26 cellular contexts compared by ENCODE assay signal in the genomic region with DNA sequence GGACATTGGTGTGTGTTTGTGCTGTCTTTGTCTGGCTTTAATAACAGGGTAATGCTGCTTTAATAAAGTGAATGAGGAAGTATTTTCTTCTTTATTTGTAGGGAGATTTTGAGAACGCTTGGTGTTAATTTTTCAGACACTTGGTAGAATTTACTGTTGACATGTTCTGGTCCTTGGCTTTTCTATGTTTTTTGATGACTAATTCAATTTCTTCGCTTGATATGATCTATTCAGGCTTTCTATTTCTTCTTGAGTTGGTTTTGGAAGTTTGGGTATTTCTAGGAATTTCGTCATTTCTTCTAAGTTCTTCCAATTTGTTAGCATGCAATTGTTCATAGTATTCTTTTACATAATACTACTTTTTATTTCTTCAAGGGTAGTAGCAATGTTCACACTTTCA.
"Had no signal": no experiment of that assay in that cellular context is flagged by ENCODE, and none has a peak within 500 bp of the region (broad histone marks: within the 10 kb centered on the region; RNA-seq: fewer than 3 reads in every experiment).

No MANE protein-coding gene starts in this region.

- H3K4me1 ChIP-seq: stomach, suprapubic skin, testis, thyroid gland, tibial artery, tibial nerve, transverse colon, upper lobe of left lung, upper lobe of right lung, uterus, vagina had no signal

- H3K4me3 ChIP-seq: stomach, suprapubic skin, testis, thoracic aorta, thyroid gland, tibial artery, tibial nerve, transverse colon, upper lobe of left lung, upper lobe of right lung, uterus, vagina had no signal

- DNase-seq: stimulated activated CD4-positive, alpha-beta T cell treated with anti-CD3 and anti-CD28 coated beads, Interleukin-2, amount 100 ng/mL, for 48 hours; stimulated activated CD4-positive, alpha-beta T cell treated with anti-CD3 and anti-CD28 coated beads, Interleukin-4, amount 100 ng/mL, for 1 hour; stimulated activated CD4-positive, alpha-beta T cell treated with anti-CD3 and anti-CD28 coated beads, Interleukin-4, amount 100 ng/mL, for 24 hours; stimulated activated CD4-positive, alpha-beta T cell treated with anti-CD3 and anti-CD28 coated beads, Interleukin-4, amount 100 ng/mL, for 4 hours; stimulated activated CD8-positive, alpha-beta memory T cell treated with anti-CD3 and anti-CD28 coated beads, Interleukin-4, amount 100 ng/mL, for 48 hours; stimulated activated naive B cell treated with anti-CD40 and anti-IgM and Interleukin-4, amounts not matched to agents 10 μg/mL and 1 μg/mL and 100 μg/mL, for 72 hours; stimulated activated naive CD4-positive, alpha-beta T cell; stimulated activated naive CD8-positive, alpha-beta T cell treated with anti-CD3 and anti-CD28 coated beads, Interleukin-15, amount 100 ng/mL, for 72 hours; stimulated activated naive CD8-positive, alpha-beta T cell treated with anti-CD3 and anti-CD28 coated beads, Interleukin-15, Interleukin-2, amounts not matched to agents 100 U/mL and 50 U/mL, for 24 hours; stomach; substantia nigra; testis; thyroid gland; tibial artery; transverse colon; trophoblast cell; upper lobe of left lung; upper lobe of right lung; uterus had no signal

- H3K36me3 ChIP-seq: stomach, suprapubic skin, thoracic aorta, thyroid gland, tibial artery, tibial nerve, transverse colon, upper lobe of left lung, upper lobe of right lung, uterus, vagina had no signal

- H3K27ac ChIP-seq: stomach, suprapubic skin, testis, thoracic aorta, thyroid gland, tibial artery, tibial nerve, transverse colon, upper lobe of left lung, upper lobe of right lung, uterus, vagina had no signal

- ATAC-seq: stimulated activated effector memory CD8-positive, alpha-beta T cell treated with anti-CD3 and anti-CD28 coated beads, Interleukin-12 subunit alpha, Interleukin-12 subunit beta, amount 100 ng/mL, for 72 hours; stimulated activated memory B cell treated with anti-CD40 and anti-IgM and Interleukin-4, amounts not matched to agents 10 μg/mL and 1 μg/mL and 100 μg/mL, for 72 hours; stimulated activated naive B cell treated with anti-CD40 and anti-IgM and Interleukin-4, amounts not matched to agents 10 μg/mL and 1 μg/mL and 100 μg/mL, for 72 hours; stimulated activated naive CD8-positive, alpha-beta T cell treated with anti-CD3 and anti-CD28 coated beads, Interleukin-15, amount 100 ng/mL, for 72 hours; stimulated activated naive CD8-positive, alpha-beta T cell treated with anti-CD3 and anti-CD28 coated beads, Interleukin-15, Interleukin-2, amounts not matched to agents 100 U/mL and 50 U/mL, for 24 hours; upper lobe of right lung had no signal

- FAIRE-seq: urothelium cell line had no signal

- H3K9me3 ChIP-seq: testis, thoracic aorta, thyroid gland, tibial artery, transverse colon, upper lobe of right lung, uterus, vagina had no signal

- H3K27me3 ChIP-seq: stomach, suprapubic skin, testis, thyroid gland, tibial artery, tibial nerve, transverse colon, upper lobe of left lung, upper lobe of right lung, uterus, vagina had no signal
